In the genomic region with DNA sequence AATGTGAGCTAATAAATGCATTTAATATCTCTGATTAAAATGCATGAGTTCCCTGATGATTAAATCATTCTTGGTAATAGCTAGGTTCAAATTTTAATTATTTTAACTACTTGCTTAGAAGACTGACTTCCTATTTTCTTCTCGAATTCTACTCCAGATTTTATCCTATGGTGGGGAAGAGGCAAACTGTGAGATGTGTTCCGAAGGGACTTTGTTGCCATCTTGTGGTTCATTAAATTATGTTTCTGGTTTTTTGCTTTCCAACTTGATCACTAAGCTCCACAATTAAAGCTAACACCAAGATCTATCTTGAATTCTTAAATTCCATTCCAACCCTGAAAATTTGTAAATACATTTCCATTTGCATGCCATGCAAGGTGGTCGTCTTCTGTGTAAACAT, we compare ENCODE assay signal across 8 cellular contexts.
DNase-seq lines count a peak whose midpoint lies in the region; ATAC-seq, FAIRE-seq and TF ChIP-seq lines count a peak whose summit lies in the region.

No MANE protein-coding gene starts in this region.

- no peak overlapping the region for H4K91ac ChIP-seq in H1 (replicated peaks; ENCODE audit: insufficient read length, low read length)

- DNase-seq in DMS79 treated with DMSO at 0.1 percent for 48 hours (lab: John Stamatoyannopoulos, UW) (peak; percentile 3), DMS79 (lab: John Stamatoyannopoulos, UW) (no peak), NCI-H748 (lab: John Stamatoyannopoulos, UW; ENCODE audit: unreplicated experiment) (peak; percentile 58), H1 (ENCODE audit: low read depth in 1 of 2, low spot score in 2 of 2) (no peak), putamen (ENCODE audit: low spot score) (peak; percentile 60)
- no peak for DNase-seq in activated T-cell treated with anti-CD3 and anti-CD28 coated beads, Interleukin-2, amount 50 U/mL, for 48 hours
- DNase-seq in activated effector memory CD4-positive, alpha-beta T cell treated with Interleukin-2 at 50 U/mL for 16 hours = no peak

- no peak overlapping the region for H2AK5ac ChIP-seq in H1 (ENCODE audit: low read depth, low read length)

- H4K5ac ChIP-seq in H1 (ENCODE audit: insufficient read length, low read depth, low read length) = no peak overlapping the region

- WGBS in H1 (ENCODE audit: extremely low coverage in 1 of 2, insufficient coverage in 1 of 2, insufficient read length in 1 of 2, insufficient replicate concordance in 2 of 2, low coverage in 1 of 2, low lambda C conversion rate in 2 of 2, missing lambda C conversion rate in 1 of 2), 2 experiments = 34% methylated on average over 3 of the region's 3 CpGs; no CpG with 5 or more reads in 1 of the 2 experiments

- H3K18ac ChIP-seq in H1 (ENCODE audit: extremely low read depth, low read length) = no peak overlapping the region

- TF ChIP-seq RAD21 in H1 (IDR thresholded peaks at IDR 0.05 in 1 of 2, conservative IDR thresholded peaks at IDR 0.05 in 1 of 2; ENCODE audit: low read depth in 2 of 2, low read length in 2 of 2) = peak; percentile 84 to 87

- no peak overlapping the region for H3K27ac ChIP-seq in H1 (ENCODE audit: low read depth, low read length)

- no peaks in the 10 kb centered on the region for H4K20me1 ChIP-seq in H1 (replicated peaks in 1 of 2; ENCODE audit: control insufficient read depth in 1 of 2, insufficient read depth in 2 of 2, low read length in 2 of 2)

- POLR2A ChIA-PET in H1 (lab: Charles Lee; ENCODE audit: partially characterized antibody) = no interaction called here

- FAIRE-seq in H1 (lab: Jason Lieb, UNC) = peak; percentile 42

- no peak overlapping the region for H3K9ac ChIP-seq in H1 (replicated peaks in 1 of 4; ENCODE audit: extremely low read depth in 1 of 4, low read depth in 3 of 4, low read length in 3 of 4)

- no peaks in the 10 kb centered on the region for H3K27me3 ChIP-seq in H1 (replicated peaks in 1 of 4; ENCODE audit: control insufficient read depth in 3 of 4, extremely low read depth in 1 of 4, insufficient read depth in 3 of 4, low read length in 3 of 4)

- H2BK120ac ChIP-seq in H1 (replicated peaks; ENCODE audit: low read depth, low read length) = no peak overlapping the region

- no peak for TF ChIP-seq POLR2A in H1 (IDR thresholded peaks at IDR 0.05; ENCODE audit: control extremely low read depth in 1 of 2, low read depth in 2 of 2, low read length in 2 of 2)

- no peak overlapping the region for H4K8ac ChIP-seq in H1 (ENCODE audit: extremely low read depth, insufficient read depth, low read length)

- no peak overlapping the region for H2BK15ac ChIP-seq in H1 (ENCODE audit: low read length)

- ATAC-seq in HG03378 (IDR thresholded peaks at IDR 0.05; ENCODE audit: unreplicated experiment) = no peak

- no peak overlapping the region for H2AFZ ChIP-seq in H1 (ENCODE audit: low read length)

- H3K79me1 ChIP-seq in H1 (ENCODE audit: low read depth, low read length) = no peaks in the 10 kb centered on the region

- H3K9me3 ChIP-seq in H1 (ENCODE audit: insufficient read depth in 2 of 2, low read depth in 1 of 2, low read length in 1 of 2) = no peaks in the 10 kb centered on the region

- CTCF ChIA-PET in H1 (lab: Charles Lee; ENCODE audit: partially characterized antibody) = interaction anchor here (0.6 to 2.1 kb wide), 13 partner anchors 15 to 1326 kb away, joined by 3 to 9 read pairs (median 3); no protein-coding TSS in a partner anchor

- no peak overlapping the region for H2BK12ac ChIP-seq in H1 (ENCODE audit: low read depth, low read length)

- H2BK20ac ChIP-seq in H1 (ENCODE audit: low read length) = no peak overlapping the region

- no peaks in the 10 kb centered on the region for H3K36me3 ChIP-seq in H1 (ENCODE audit: control insufficient read depth in 2 of 4, insufficient read depth in 4 of 4, low read length in 3 of 4)

- H3K23me2 ChIP-seq in H1 (ENCODE audit: low read depth, low read length) = no peaks in the 10 kb centered on the region

- H3K4me3 ChIP-seq in H1 (ENCODE audit: extremely low read depth in 1 of 4, insufficient read depth in 2 of 4, low read depth in 3 of 4, low read length in 4 of 4) = no peak overlapping the region

- no peak overlapping the region for H3K56ac ChIP-seq in H1 (replicated peaks; ENCODE audit: insufficient read length, low read depth, low read length)

- TF ChIP-seq CTCF in H1 (IDR thresholded peaks at IDR 0.05; ENCODE audit: control extremely low read depth in 1 of 3, insufficient read depth in 1 of 3, low read depth in 1 of 3, low read length in 3 of 3) = peak in 2 of 3 experiments; percentile 38 to 51; a peak in 2 of 4 replicates

- H3K14ac ChIP-seq in H1 (ENCODE audit: insufficient read length) = no peak overlapping the region

- no peak overlapping the region for H3K4ac ChIP-seq in H1 (replicated peaks; ENCODE audit: insufficient read length, low read depth, low read length)

- no peak overlapping the region for H2BK5ac ChIP-seq in H1 (ENCODE audit: low read depth, low read length)

- TF ChIP-seq EP300 in H1 (IDR thresholded peaks at IDR 0.05; ENCODE audit: borderline replicate concordance in 1 of 2, low read depth in 2 of 2, low read length in 2 of 2) = no peak

- no peak overlapping the region for H3K4me2 ChIP-seq in H1 (ENCODE audit: insufficient read depth in 1 of 2, low read depth in 2 of 2, low read length in 2 of 2)

- no peaks in the 10 kb centered on the region for H3K4me1 ChIP-seq in H1 (replicated peaks in 1 of 4; ENCODE audit: control insufficient read depth in 3 of 4, insufficient read depth in 4 of 4, low read length in 3 of 4)

- no peaks in the 10 kb centered on the region for H3K79me2 ChIP-seq in H1 (ENCODE audit: control insufficient read depth in 1 of 2, insufficient read depth in 2 of 2, low read length in 2 of 2)

- no peak overlapping the region for H3K23ac ChIP-seq in H1 (ENCODE audit: insufficient read length)

TF ChIP-seq in H1, 55 proteins besides CTCF, POLR2A, EP300 and RAD21:
- no peak for TF ChIP-seq HDAC2 (IDR thresholded peaks at IDR 0.05; ENCODE audit: borderline replicate concordance in 1 of 2, low read depth in 2 of 2, low read length in 2 of 2)
- TF ChIP-seq TEAD4 (IDR thresholded peaks at IDR 0.05; ENCODE audit: low read depth, low read length) = no peak
- no peak for TF ChIP-seq JUN (IDR thresholded peaks at IDR 0.05; ENCODE audit: low read depth, low read length)
- TF ChIP-seq RXRA (IDR thresholded peaks at IDR 0.05; ENCODE audit: insufficient read depth, low read depth, low read length) = no peak
- TF ChIP-seq USF2 (IDR thresholded peaks at IDR 0.05; ENCODE audit: low read length) = no peak

Comparison
In these comparisons a context has a peak if more than half of its experiments do, and no peak if none do; other contexts are left out.
1. DNase-seq: peak in DMS79 treated with DMSO at 0.1 percent for 48 hours (single experiment), NCI-H748 (single experiment) and putamen (single experiment); none in DMS79 (single experiment), H1 (0 of 2), activated T-cell treated with anti-CD3 and anti-CD28 coated beads, Interleukin-2, amount 50 U/mL, for 48 hours (0 of 2) and activated effector memory CD4-positive, alpha-beta T cell treated with Interleukin-2 at 50 U/mL for 16 hours (single experiment).